In genomic region chr1:55215194-55216021, GRCh38 we compare ENCODE assay signal across 1 cellular context.
TF ChIP-seq lines count a peak whose summit lies in the region.

USP24 (minus strand) TSS chr1:55215364; CDS start chr1:55215113, 251 bp downstream.

TF ChIP-seq in HepG2, 621 proteins besides CTCF, POLR2A, EP300 and RAD21 (continued from another document and continues in another):
- TF ChIP-seq ZHX1 (CRISPR knock-in tag; IDR thresholded peaks at IDR 0.05; ENCODE audit: low read depth) = peak; percentile 16; the same call in 1 of the 2 replicates
- peak; percentile 61; the same call in 1 of the 2 replicates for TF ChIP-seq GATAD1 (CRISPR knock-in tag; IDR thresholded peaks at IDR 0.05)
- peak; percentile 89 for TF ChIP-seq ZNF687 (CRISPR knock-in tag; IDR thresholded peaks at IDR 0.05)
- no peak; the same call in 1 of the 2 replicates for TF ChIP-seq ZNF547 (CRISPR knock-in tag; IDR thresholded peaks at IDR 0.05)
- TF ChIP-seq ZNF713 (CRISPR knock-in tag; IDR thresholded peaks at IDR 0.05) = no peak
- peak; percentile 75; the same call in 1 of the 2 replicates for TF ChIP-seq ZBTB38 (CRISPR knock-in tag; IDR thresholded peaks at IDR 0.05)
- TF ChIP-seq SRF (IDR thresholded peaks at IDR 0.05; ENCODE audit: low read depth, low read length) = no peak
- TF ChIP-seq ZBTB49 (CRISPR knock-in tag; IDR thresholded peaks at IDR 0.05; ENCODE audit: borderline replicate concordance) = no peak
- no peak for TF ChIP-seq ZNF282 (IDR thresholded peaks at IDR 0.05; ENCODE audit: partially characterized antibody)
- TF ChIP-seq ZNF678 (CRISPR knock-in tag; IDR thresholded peaks at IDR 0.05) = no peak
- no peak for TF ChIP-seq ZNF468 (CRISPR knock-in tag; IDR thresholded peaks at IDR 0.05)
- TF ChIP-seq KLF15 (CRISPR knock-in tag; IDR thresholded peaks at IDR 0.05; ENCODE audit: borderline replicate concordance) = no peak
- no peak for TF ChIP-seq ZNF343 (CRISPR knock-in tag; IDR thresholded peaks at IDR 0.05)
- peak; percentile 91 for TF ChIP-seq ELF3 (CRISPR knock-in tag; IDR thresholded peaks at IDR 0.05)
- TF ChIP-seq GRHL1 (CRISPR knock-in tag; conservative IDR thresholded peaks at IDR 0.05) = no peak
- peak; percentile 93 for TF ChIP-seq ZFX (CRISPR knock-in tag; IDR thresholded peaks at IDR 0.05; ENCODE audit: low read depth)
- peak; percentile 97 for TF ChIP-seq ZNF639 (CRISPR knock-in tag; conservative IDR thresholded peaks at IDR 0.05)
- peak; percentile 95 for TF ChIP-seq KDM2A (CRISPR knock-in tag; IDR thresholded peaks at IDR 0.05; ENCODE audit: borderline replicate concordance, low read depth)
- no peak for TF ChIP-seq GTF2F1 (IDR thresholded peaks at IDR 0.05; ENCODE audit: low read length)
- TF ChIP-seq BRF2 (CRISPR knock-in tag; IDR thresholded peaks at IDR 0.05) = no peak; the same call in 1 of the 2 replicates
- TF ChIP-seq KLF6 (CRISPR knock-in tag; IDR thresholded peaks at IDR 0.05) = peak; percentile 51; the same call in 1 of the 2 replicates
- peak; percentile 16 for TF ChIP-seq SRSF1 (optimal IDR thresholded peaks at IDR 0.05; ENCODE audit: low read depth, low read length)
- no peak; the same call in 1 of the 2 replicates for TF ChIP-seq E2F1 (CRISPR knock-in tag; IDR thresholded peaks at IDR 0.05)
- no peak for TF ChIP-seq FOXP1 (IDR thresholded peaks at IDR 0.05)
- TF ChIP-seq FOXP1 (CRISPR knock-in tag; IDR thresholded peaks at IDR 0.05) = peak; percentile 43; the same call in 1 of the 2 replicates
- TF ChIP-seq FOXC1 (CRISPR knock-in tag; IDR thresholded peaks at IDR 0.05; ENCODE audit: borderline replicate concordance) = peak; percentile 54; the same call in 1 of the 2 replicates
- TF ChIP-seq ZNF672 (CRISPR knock-in tag; IDR thresholded peaks at IDR 0.05) = no peak
- no peak for TF ChIP-seq CREB1 (IDR thresholded peaks at IDR 0.05)
- no peak for TF ChIP-seq CREB1 (CRISPR knock-in tag; IDR thresholded peaks at IDR 0.05)
- no peak; the same call in 1 of the 2 replicates for TF ChIP-seq ZNF777 (CRISPR knock-in tag; IDR thresholded peaks at IDR 0.05)
- TF ChIP-seq HOXA3 (CRISPR knock-in tag; IDR thresholded peaks at IDR 0.05) = peak; percentile 91
- peak; percentile 64 for TF ChIP-seq TFDP2 (CRISPR knock-in tag; IDR thresholded peaks at IDR 0.05)
- no peak for TF ChIP-seq HNF1A (IDR thresholded peaks at IDR 0.05; ENCODE audit: low read depth)
- TF ChIP-seq HNF1A (CRISPR knock-in tag; IDR thresholded peaks at IDR 0.05; ENCODE audit: borderline replicate concordance) = no peak; the same call in 1 of the 2 replicates
- peak; percentile 80 for TF ChIP-seq TAF1 (CRISPR knock-in tag; IDR thresholded peaks at IDR 0.05)
- TF ChIP-seq GMEB2 (CRISPR knock-in tag; IDR thresholded peaks at IDR 0.05; ENCODE audit: low read depth) = 0 out of 2 replicates have a peak, but pooled peaks have one; percentile 25
- no peak; the same call in 1 of the 2 replicates for TF ChIP-seq HDAC2 (CRISPR knock-in tag; IDR thresholded peaks at IDR 0.05)
